2 cellular contexts compared by ENCODE assay signal in genomic region chr17:44999433-44999832, GRCh38.
TF ChIP-seq lines count a peak whose summit lies in the region.

No MANE protein-coding gene starts in this region.

TF ChIP-seq in HepG2, 621 proteins besides CTCF, POLR2A, EP300 and RAD21:
- TF ChIP-seq NFRKB (IDR thresholded peaks at IDR 0.05) (no peak), RFX1 (IDR thresholded peaks at IDR 0.05) (no peak), RBM39 (IDR thresholded peaks at IDR 0.05; ENCODE audit: low read depth, low read length, poor library complexity, severe bottlenecking) (no peak), KDM5A (IDR thresholded peaks at IDR 0.05; ENCODE audit: borderline replicate concordance, low read length) (no peak), ZNF563 (CRISPR knock-in tag; IDR thresholded peaks at IDR 0.05) (no peak), ZNF674 (CRISPR knock-in tag; IDR thresholded peaks at IDR 0.05; ENCODE audit: low read depth) (no peak), ZBTB40 (IDR thresholded peaks at IDR 0.05) (no peak), ZBTB40 (CRISPR knock-in tag; IDR thresholded peaks at IDR 0.05) (no peak), MTF1 (CRISPR knock-in tag; IDR thresholded peaks at IDR 0.05) (no peak), ATF2 (CRISPR knock-in tag; IDR thresholded peaks at IDR 0.05) (no peak), ZNF556 (CRISPR knock-in tag; IDR thresholded peaks at IDR 0.05; ENCODE audit: borderline replicate concordance) (no peak), ZMAT3 (CRISPR knock-in tag; conservative IDR thresholded peaks at IDR 0.05) (no peak), HMG20B (CRISPR knock-in tag; conservative IDR thresholded peaks at IDR 0.05) (no peak), THRA (CRISPR knock-in tag; IDR thresholded peaks at IDR 0.05; ENCODE audit: borderline replicate concordance) (no peak), KLF12 (CRISPR knock-in tag; IDR thresholded peaks at IDR 0.05; ENCODE audit: borderline replicate concordance) (no peak), ZNF44 (CRISPR knock-in tag; IDR thresholded peaks at IDR 0.05) (no peak), GZF1 (CRISPR knock-in tag; IDR thresholded peaks at IDR 0.05) (no peak), ZBTB3 (CRISPR knock-in tag; IDR thresholded peaks at IDR 0.05; ENCODE audit: borderline replicate concordance, low read depth) (no peak)

TF ChIP-seq in HCT116, 20 proteins besides CTCF, POLR2A, EP300 and RAD21:
- TF ChIP-seq ZBTB33 (IDR thresholded peaks at IDR 0.05; ENCODE audit: extremely low read depth, insufficient replicate concordance, low read length) (no peak), EZH2phosphoT487 (IDR thresholded peaks at IDR 0.05; ENCODE audit: borderline replicate concordance) (no peak), ZNF274 (IDR thresholded peaks at IDR 0.05; ENCODE audit: low read depth, low read length) (no peak), YY1 (IDR thresholded peaks at IDR 0.05; ENCODE audit: extremely low read depth, insufficient replicate concordance, low read depth, low read length) (no peak), CBX3 (IDR thresholded peaks at IDR 0.05; ENCODE audit: low read depth) (peak; percentile 37; the same call in 1 of the 2 replicates), FOSL1 (IDR thresholded peaks at IDR 0.05; ENCODE audit: low read depth) (no peak), REST (IDR thresholded peaks at IDR 0.05; ENCODE audit: low read depth) (no peak), EGR1 (IDR thresholded peaks at IDR 0.05; ENCODE audit: low read depth) (no peak)
